Comparison of ENCODE assay signal across 18 cellular contexts in the genomic region with DNA sequence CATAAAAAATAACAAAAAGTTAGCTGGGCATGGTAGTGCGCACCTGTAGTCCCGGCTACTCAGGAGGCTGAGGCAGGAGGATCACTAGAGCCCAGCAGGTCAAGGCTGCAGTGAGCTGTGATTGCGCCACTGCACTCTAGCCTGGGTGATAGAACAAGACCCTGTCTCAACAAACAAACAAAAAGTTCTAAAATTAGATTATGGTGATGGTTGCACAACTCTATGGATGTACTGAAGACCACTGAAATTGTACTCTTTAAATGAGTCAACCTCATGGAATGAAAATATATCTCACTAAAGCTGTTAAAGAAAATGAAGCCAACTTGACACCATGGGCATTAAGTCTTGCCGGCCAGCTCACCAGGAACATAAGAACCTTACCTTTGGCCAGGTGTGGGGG. TPM values are rescaled to one million over a fixed set of nuclear protein-coding genes. Genes with fewer than 3 reads are reported as not detected.
A peak's percentile ranks its signal among the peaks of the same experiment; 100 is the strongest.
DNase-seq lines count a peak whose midpoint lies in the region; ATAC-seq and TF ChIP-seq lines count a peak whose summit lies in the region.
"Had no signal": no experiment of that assay in that cellular context is flagged by ENCODE, and none has a peak within 500 bp of the region (broad histone marks: within the 10 kb centered on the region; RNA-seq: fewer than 3 reads in every experiment).

No MANE protein-coding gene starts in this region.

- H3K9me3 ChIP-seq in adipocyte (ENCODE audit: control insufficient read depth, low read length), result no peaks in the 10 kb centered on the region
- H3K9me3 ChIP-seq in fibroblast of lung (ENCODE audit: control insufficient read depth, insufficient read depth, low read depth, low read length), result no peaks in the 10 kb centered on the region
- H3K9me3 ChIP-seq: BE2C, SJSA1 had no signal

- no peak for ATAC-seq in HG03039 (IDR thresholded peaks at IDR 0.05; ENCODE audit: unreplicated experiment)

- H3K27me3 ChIP-seq in adipocyte (replicated peaks; ENCODE audit: control insufficient read depth, insufficient read depth, low read length) (no peaks in the 10 kb centered on the region), fibroblast of lung (ENCODE audit: control insufficient read depth, insufficient read depth, low read length) (no peaks in the 10 kb centered on the region)
- H3K27me3 ChIP-seq: BE2C, SJSA1 had no signal

- DNase-seq in HCEC 1CT (peak; percentile 61), adipocyte (ENCODE audit: low read depth) (peak; percentile 6), fibroblast of lung (ENCODE audit: low read depth in 2 of 2) (peak; percentile 18 to 66), mesenteric fat pad (ENCODE audit: low spot score) (peak; percentile 35), SKM-1 treated with dmso at 0.1 percent for 144 hours (lab: John Stamatoyannopoulos, UW; ENCODE audit: unreplicated experiment) (no peak), GM19240 (ENCODE audit: insufficient read length, low spot score) (no peak)
- DNase-seq in stimulated activated CD4-positive, alpha-beta T cell treated with anti-CD3 and anti-CD28 coated beads, Interleukin-15, amount 100 ng/mL, for 24 hours, result no peak
- DNase-seq: BE2C, DMS 273 treated with DMSO at 0.1 percent for 48 hours, H7, NCI-H1092, NCI-H2227 treated with DMSO at 0.1 percent for 48 hours, NCI-H526 treated with DMSO at 0.1 percent for 48 hours had no signal

- H3K79me2 ChIP-seq in fibroblast of lung (ENCODE audit: control insufficient read depth, insufficient read depth, low read length), result no peaks in the 10 kb centered on the region

- H3K4me2 ChIP-seq in fibroblast of lung (ENCODE audit: extremely low read depth, insufficient read depth, low read length), result no peak overlapping the region

- peaks cover 11% of the 10 kb centered on the region for H3K4me1 ChIP-seq in adipocyte (ENCODE audit: control insufficient read depth, insufficient read depth, low read length)
- no peaks in the 10 kb centered on the region for H3K4me1 ChIP-seq in fibroblast of lung (ENCODE audit: control insufficient read depth, extremely low read depth, insufficient read depth, low read length)
- H3K4me1 ChIP-seq: BE2C, SJSA1 had no signal

- H2AFZ ChIP-seq in fibroblast of lung (ENCODE audit: low read length), result no peak overlapping the region

- H3K27ac ChIP-seq in fibroblast of lung (ENCODE audit: insufficient read depth, low read length), result no peak overlapping the region
- H3K27ac ChIP-seq: SJSA1 had no signal

- no peak overlapping the region for H3K9ac ChIP-seq in adipocyte (ENCODE audit: low read length)
- H3K9ac ChIP-seq in fibroblast of lung (ENCODE audit: insufficient read depth, low read length), result no peak overlapping the region

- no peak overlapping the region for H3K4me3 ChIP-seq in adipocyte (ENCODE audit: low read length)
- H3K4me3 ChIP-seq in fibroblast of lung (replicated peaks in 1 of 4; ENCODE audit: control extremely low read depth in 1 of 4, insufficient read depth in 1 of 4, low read depth in 3 of 4, low read length in 4 of 4), result no peak overlapping the region
- H3K4me3 ChIP-seq: SJSA1 had no signal

- H3K36me3 ChIP-seq in adipocyte (ENCODE audit: control insufficient read depth, insufficient read depth, low read length, severe bottlenecking) (peaks cover 67% of the 10 kb centered on the region), fibroblast of lung (ENCODE audit: control insufficient read depth, insufficient read depth, low read length) (peaks cover 10% of the 10 kb centered on the region)

- TF ChIP-seq CTCF in fibroblast of lung (conservative IDR thresholded peaks at IDR 0.05 in 1 of 2, IDR thresholded peaks at IDR 0.05 in 1 of 2; ENCODE audit: low read depth in 1 of 2, low read length in 2 of 2), result no peak

- no peaks in the 10 kb centered on the region for H4K20me1 ChIP-seq in fibroblast of lung (ENCODE audit: control insufficient read depth, extremely low read depth, insufficient read depth, low read length)

RNA-seq across cellular contexts. Expression of gene MRAP, which starts 9.1 kb away (rescaled TPM):
- total RNA-seq in fibroblast of lung (0.17 and 0.26 TPM in 2 replicates), mesenteric fat pad (149 TPM)
- not detected in 2 replicates for polyA plus RNA-seq in fibroblast of lung
- polyA plus RNA-seq in fibroblast of lung (2012), result not detected in 2 replicates
- 0.90 TPM in 1 of 2 replicates, not detected in the other for polyA minus RNA-seq in fibroblast of lung (ENCODE audit: low replicate concordance)
- total RNA-seq: H7, OCI-LY7, RPMI7951, SJSA1 had no signal
- polyA plus RNA-seq: IgD-negative memory B cell had no signal

RNA-seq across cellular contexts. Expression of gene MIS18A, which starts 28.9 kb away (rescaled TPM):
- 3.1 and 4.0 TPM in 2 replicates for total RNA-seq in fibroblast of lung
- 7.6 and 15.5 TPM in 2 replicates for polyA plus RNA-seq in fibroblast of lung
- 6.4 and 14.3 TPM in 2 replicates for polyA plus RNA-seq in fibroblast of lung (2012)
- polyA minus RNA-seq in fibroblast of lung (ENCODE audit: low replicate concordance), result 0.22 TPM in 1 of 2 replicates, not detected in the other
- 5.4 TPM for total RNA-seq in mesenteric fat pad

Comparison
In these comparisons a context has a peak if more than half of its experiments do, and no peak if none do; other contexts are left out.
1. DNase-seq: peak in HCEC 1CT (single experiment), adipocyte (single experiment), fibroblast of lung (2 of 2) and mesenteric fat pad (single experiment); none in stimulated activated CD4-positive, alpha-beta T cell treated with anti-CD3 and anti-CD28 coated beads, Interleukin-15, amount 100 ng/mL, for 24 hours (single experiment), SKM-1 treated with dmso at 0.1 percent for 144 hours (single experiment) and GM19240 (single experiment).
2. RNA of gene MRAP, which starts 9.1 kb away (total RNA-seq): 149 TPM in mesenteric fat pad (single experiment); 0.17 to 0.26 TPM in fibroblast of lung; every median in the first group is over 100 times any median in the second.